ENCODE assay signal across 11 cellular contexts in genomic region chr7:74027683-74028320, GRCh38. TPM values are rescaled to one million over a fixed set of nuclear protein-coding genes. Genes with fewer than 3 reads are reported as not detected.
DNase-seq lines count a peak whose midpoint lies in the region; ATAC-seq and TF ChIP-seq lines count a peak whose summit lies in the region.
"Had no signal": no experiment of that assay in that cellular context is flagged by ENCODE, and none has a peak within 500 bp of the region (broad histone marks: within the 10 kb centered on the region; RNA-seq: fewer than 3 reads in every experiment).

Gene ELN, plus strand, starts transcription at chr7:74028173. Its CDS starts 15 bp downstream, at chr7:74028188.

- TF ChIP-seq POLR2A in uterus (IDR thresholded peaks at IDR 0.05): peak in 1 of 2 donors; percentile 27

- H3K27me3 Mint-ChIP-seq in nephron (ENCODE audit: low read depth): peaks cover 18% of the 10 kb centered on the region

- intact Hi-C loops in uterus (cut with DNase I; ENCODE audit: low total_unique reads): no loop called here

- H3K4me3 ChIP-seq in fibroblast of pulmonary artery (replicated peaks; ENCODE audit: low read depth, low read length) (peak within 1 kb of the TSS; percentile 12), uterus (peak within 1 kb of the TSS; percentile 45 to 82)

- peak; percentile 24 for DNase-seq in NCI-H146 (lab: John Stamatoyannopoulos, UW)
- DNase-seq in NCI-H146 treated with DMSO at 0.1 percent for 48 hours (lab: John Stamatoyannopoulos, UW; ENCODE audit: unreplicated experiment): no peak
- DNase-seq in fibroblast of pulmonary artery (ENCODE audit: low read depth): peak; percentile 83
- DNase-seq in uterus: peak; percentile 92 to 95
- DNase-seq: AML-193; stimulated activated naive B cell treated with anti-CD40 and anti-IgM and Interleukin-4, amounts not matched to agents 10 μg/mL and 1 μg/mL and 100 μg/mL, for 72 hours had no signal

- no peaks in the 10 kb centered on the region for H3K9me3 ChIP-seq in uterus

- no peaks in the 10 kb centered on the region for H3K36me3 ChIP-seq in uterus

- H3K27ac Mint-ChIP-seq in nephron: peak within 1 kb of the TSS; percentile 81 to 91 (median 90)
- H3K27ac Mint-ChIP-seq: stimulated activated naive B cell treated with anti-CD40 and anti-IgM and Interleukin-4, amounts not matched to agents 10 μg/mL and 1 μg/mL and 100 μg/mL, for 72 hours had no signal

- ATAC-seq in HG03342 (IDR thresholded peaks at IDR 0.05; ENCODE audit: unreplicated experiment) (no peak), HG02763 (IDR thresholded peaks at IDR 0.05; ENCODE audit: unreplicated experiment) (no peak), HG02798 (IDR thresholded peaks at IDR 0.05; ENCODE audit: poor library complexity, unreplicated experiment) (no peak)

- TF ChIP-seq CTCF in fibroblast of pulmonary artery (IDR thresholded peaks at IDR 0.05; ENCODE audit: low read length, missing control alignments) (no peak), nephron (IDR thresholded peaks at IDR 0.05; ENCODE audit: unreplicated experiment in 3 of 3) (no peak), uterus (IDR thresholded peaks at IDR 0.05) (peak in 1 of 4 experiments; percentile 7)

- peak within 1 kb of the TSS; percentile 63 to 87 (median 86) for H3K4me3 Mint-ChIP-seq in nephron
- H3K4me3 Mint-ChIP-seq: stimulated activated naive B cell treated with anti-CD40 and anti-IgM and Interleukin-4, amounts not matched to agents 10 μg/mL and 1 μg/mL and 100 μg/mL, for 72 hours had no signal

- H3K9me3 Mint-ChIP-seq in nephron: no peaks in the 10 kb centered on the region
- H3K9me3 Mint-ChIP-seq: stimulated activated naive B cell treated with anti-CD40 and anti-IgM and Interleukin-4, amounts not matched to agents 10 μg/mL and 1 μg/mL and 100 μg/mL, for 72 hours had no signal

- peaks cover 10 to 36% of the 10 kb centered on the region in 2 donors for H3K4me1 ChIP-seq in uterus

- peaks cover 66% of the 10 kb centered on the region for H3K4me1 Mint-ChIP-seq in nephron

- peak within 1 kb of the TSS; percentile 89 to 91 for H3K27ac ChIP-seq in uterus
- H3K27ac ChIP-seq: KMS-11 had no signal

- H3K36me3 Mint-ChIP-seq in nephron (ENCODE audit: low read depth): no peaks in the 10 kb centered on the region
- H3K36me3 Mint-ChIP-seq: stimulated activated naive B cell treated with anti-CD40 and anti-IgM and Interleukin-4, amounts not matched to agents 10 μg/mL and 1 μg/mL and 100 μg/mL, for 72 hours had no signal

- H3K27me3 ChIP-seq in uterus: no peaks in the 10 kb centered on the region

RNA-seq across cellular contexts. Expression of gene ELN, which starts in this region (rescaled TPM):
- total RNA-seq in uterus: 100 to 1,000 TPM in 2 of 4 donors, 10 to 100 TPM in 1, 1 to 10 TPM in 1; 4.1 to 427 (median 92.4) TPM
